Comparison of ENCODE assay signal across 10 cellular contexts in the genomic region with DNA sequence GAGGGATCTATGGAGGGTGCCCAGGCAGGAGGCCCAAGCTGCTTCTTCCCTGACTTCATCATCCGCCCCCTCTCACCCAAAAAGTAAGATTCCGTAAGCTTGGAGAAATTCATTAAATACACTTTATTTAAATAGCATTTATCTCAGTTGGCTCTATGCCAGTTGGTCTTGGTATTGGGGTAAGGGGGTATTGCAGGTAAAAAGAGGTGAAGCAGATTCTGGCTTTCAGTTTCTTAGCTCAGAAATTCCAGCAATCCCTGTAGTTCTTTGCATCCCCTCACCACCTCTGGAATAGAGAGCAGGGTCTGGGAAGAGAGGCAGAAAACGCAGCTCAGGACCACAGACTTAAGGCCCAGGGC. TPM values are rescaled to one million over a fixed set of nuclear protein-coding genes. Genes with fewer than 3 reads are reported as not detected.
DNase-seq lines count a peak whose midpoint lies in the region; ATAC-seq and TF ChIP-seq lines count a peak whose summit lies in the region.
"Had no signal": no experiment of that assay in that cellular context is flagged by ENCODE, and none has a peak within 500 bp of the region (broad histone marks: within the 10 kb centered on the region; RNA-seq: fewer than 3 reads in every experiment).

No MANE protein-coding gene starts in this region.

- no peak for ATAC-seq in SK-N-SH treated with all-trans-retinoic acid at 6 μM for 48 hours

- H3K27me3 ChIP-seq in SK-N-SH (ENCODE audit: insufficient read depth) (no peaks in the 10 kb centered on the region), smooth muscle cell (ENCODE audit: low read depth) (no peaks in the 10 kb centered on the region)

- no peak for TF ChIP-seq CTCF in SK-N-SH (IDR thresholded peaks at IDR 0.05)
- TF ChIP-seq CTCF in smooth muscle cell (IDR thresholded peaks at IDR 0.05; ENCODE audit: borderline replicate concordance, insufficient read depth, poor library complexity, severe bottlenecking) = no peak
- no peak for TF ChIP-seq CTCF in osteocyte (IDR thresholded peaks at IDR 0.05)

- H3K36me3 Mint-ChIP-seq in osteocyte (ENCODE audit: unreplicated experiment) = peaks cover 6% of the 10 kb centered on the region
- H3K36me3 Mint-ChIP-seq: activated naive CD8-positive, alpha-beta T cell had no signal

- H3F3A ChIP-seq in SK-N-SH (replicated peaks; ENCODE audit: insufficient read depth) (peaks cover 19% of the 10 kb centered on the region), smooth muscle cell (ENCODE audit: low read depth) (peaks cover 3% of the 10 kb centered on the region)

- H2AFZ ChIP-seq in SK-N-SH (ENCODE audit: low read depth) (no peak overlapping the region), smooth muscle cell (ENCODE audit: low read depth) (peak overlapping the region; percentile 60)

- peaks cover 11% of the 10 kb centered on the region for H3K4me1 Mint-ChIP-seq in osteocyte (ENCODE audit: unreplicated experiment)

- H3K79me2 ChIP-seq in SK-N-SH (ENCODE audit: insufficient read depth) = no peaks in the 10 kb centered on the region
- no peaks in the 10 kb centered on the region for H3K79me2 ChIP-seq in smooth muscle cell (ENCODE audit: low read depth)

- no peak overlapping the region for H3K27ac Mint-ChIP-seq in osteocyte (ENCODE audit: unreplicated experiment)
- H3K27ac Mint-ChIP-seq: nephron had no signal

- no peak for TF ChIP-seq EP300 in SK-N-SH (IDR thresholded peaks at IDR 0.05; ENCODE audit: borderline replicate concordance in 1 of 2, low read depth in 1 of 2, low read length in 1 of 2)

- no peak overlapping the region for H3K4me3 ChIP-seq in SK-N-SH (ENCODE audit: low read depth in 2 of 2, low read length in 1 of 2)
- no peak overlapping the region for H3K4me3 ChIP-seq in smooth muscle cell

- H3K36me3 ChIP-seq in SK-N-SH (replicated peaks in 1 of 2; ENCODE audit: control insufficient read depth in 1 of 2, insufficient read depth in 2 of 2, low read length in 1 of 2) (peaks cover 15 to 46% of the 10 kb centered on the region in 2 experiments), smooth muscle cell (ENCODE audit: low read depth) (no peaks in the 10 kb centered on the region)

- H3K27me3 Mint-ChIP-seq in osteocyte (ENCODE audit: unreplicated experiment) = no peaks in the 10 kb centered on the region
- H3K27me3 Mint-ChIP-seq: activated naive CD8-positive, alpha-beta T cell had no signal

- H3K9ac ChIP-seq in SK-N-SH = no peak overlapping the region
- H3K9ac ChIP-seq in smooth muscle cell (ENCODE audit: low read depth) = no peak overlapping the region

- no peaks in the 10 kb centered on the region for H3K9me2 ChIP-seq in SK-N-SH

- H4K20me1 ChIP-seq in SK-N-SH (ENCODE audit: insufficient read depth) = no peaks in the 10 kb centered on the region
- no peaks in the 10 kb centered on the region for H4K20me1 ChIP-seq in smooth muscle cell (ENCODE audit: low read depth)

- peak overlapping the region in 1 of 2 experiments; percentile 77; a peak in 2 of 4 replicates for H3K27ac ChIP-seq in SK-N-SH (ENCODE audit: low read depth in 2 of 2, low read length in 1 of 2)
- no peak overlapping the region for H3K27ac ChIP-seq in smooth muscle cell (ENCODE audit: low read depth)

- CTCF ChIA-PET in SK-N-SH (lab: Yijun Ruan, JAX) = interaction anchor here (1.1 to 1.6 kb wide), 4 partner anchors 16 to 36 kb away, joined by 3 to 5 read pairs (median 4); no protein-coding TSS in a partner anchor

- no peaks in the 10 kb centered on the region for H3K9me3 Mint-ChIP-seq in osteocyte (ENCODE audit: unreplicated experiment)
- H3K9me3 Mint-ChIP-seq: nephron had no signal

- H3K4me3 Mint-ChIP-seq in osteocyte (ENCODE audit: unreplicated experiment) = no peak overlapping the region

- H3K9me3 ChIP-seq in SK-N-SH = no peaks in the 10 kb centered on the region
- H3K9me3 ChIP-seq in smooth muscle cell (replicated peaks; ENCODE audit: low read depth) = no peaks in the 10 kb centered on the region

- no peak for TF ChIP-seq RAD21 in SK-N-SH (IDR thresholded peaks at IDR 0.05; ENCODE audit: low read length)

- H3K4me1 ChIP-seq in SK-N-SH (ENCODE audit: control insufficient read depth in 1 of 2, insufficient read depth in 2 of 2, low read depth in 1 of 2, low read length in 1 of 2) (peaks cover 0 to 31% of the 10 kb centered on the region in 2 experiments; a peak in 2 of 4 replicates), smooth muscle cell (ENCODE audit: low read depth) (peaks cover 5% of the 10 kb centered on the region)

- DNase-seq in SK-N-SH (no peak), NCI-H69 (lab: John Stamatoyannopoulos, UW) (peak; percentile 46), cerebellar cortex (ENCODE audit: low spot score) (peak; percentile 48), smooth muscle cell (lab: John Stamatoyannopoulos, UW; ENCODE audit: unreplicated experiment) (no peak), NCI-H187 (lab: John Stamatoyannopoulos, UW) (no peak), osteocyte (ENCODE audit: extremely low spot score, unreplicated experiment) (no peak)
- no peak for DNase-seq in activated effector memory CD4-positive, alpha-beta T cell treated with Interleukin-2 at 50 U/mL for 16 hours

- POLR2A ChIA-PET in SK-N-SH (lab: Yijun Ruan, JAX) = interaction anchor here (1.1 kb wide), 1 partner anchor 13 kb away, joined by 3 read pairs; no protein-coding TSS in a partner anchor

- H3K4me2 ChIP-seq in SK-N-SH (no peak overlapping the region), smooth muscle cell (no peak overlapping the region)

- WGBS in SK-N-SH (ENCODE audit: low lambda C conversion rate) = 100% methylated on average over 3 of the region's 3 CpGs
- WGBS in smooth muscle cell (ENCODE audit: low lambda C conversion rate) = 99% methylated on average over 3 of the region's 3 CpGs

TF ChIP-seq in SK-N-SH, 30 proteins besides CTCF, POLR2A, EP300 and RAD21:
- TF ChIP-seq JUND (IDR thresholded peaks at IDR 0.05) (no peak), NFIC (IDR thresholded peaks at IDR 0.05; ENCODE audit: borderline replicate concordance) (0 out of 2 replicates have a peak, but pooled peaks have one; percentile 6)

TF ChIP-seq in SK-N-SH treated with all-trans-retinoic acid at 6 μM for 48 hours, 23 proteins besides CTCF, POLR2A, EP300 and RAD21 (continues in another document):
- TF ChIP-seq TOX (CRISPR knock-in tag; IDR thresholded peaks at IDR 0.05; ENCODE audit: borderline replicate concordance) (no peak), RARB (CRISPR knock-in tag; IDR thresholded peaks at IDR 0.05) (no peak), OSR1 (CRISPR knock-in tag; IDR thresholded peaks at IDR 0.05) (no peak), CSDC2 (CRISPR knock-in tag; IDR thresholded peaks at IDR 0.05) (no peak)
- TF ChIP-seq, protein P1, sequence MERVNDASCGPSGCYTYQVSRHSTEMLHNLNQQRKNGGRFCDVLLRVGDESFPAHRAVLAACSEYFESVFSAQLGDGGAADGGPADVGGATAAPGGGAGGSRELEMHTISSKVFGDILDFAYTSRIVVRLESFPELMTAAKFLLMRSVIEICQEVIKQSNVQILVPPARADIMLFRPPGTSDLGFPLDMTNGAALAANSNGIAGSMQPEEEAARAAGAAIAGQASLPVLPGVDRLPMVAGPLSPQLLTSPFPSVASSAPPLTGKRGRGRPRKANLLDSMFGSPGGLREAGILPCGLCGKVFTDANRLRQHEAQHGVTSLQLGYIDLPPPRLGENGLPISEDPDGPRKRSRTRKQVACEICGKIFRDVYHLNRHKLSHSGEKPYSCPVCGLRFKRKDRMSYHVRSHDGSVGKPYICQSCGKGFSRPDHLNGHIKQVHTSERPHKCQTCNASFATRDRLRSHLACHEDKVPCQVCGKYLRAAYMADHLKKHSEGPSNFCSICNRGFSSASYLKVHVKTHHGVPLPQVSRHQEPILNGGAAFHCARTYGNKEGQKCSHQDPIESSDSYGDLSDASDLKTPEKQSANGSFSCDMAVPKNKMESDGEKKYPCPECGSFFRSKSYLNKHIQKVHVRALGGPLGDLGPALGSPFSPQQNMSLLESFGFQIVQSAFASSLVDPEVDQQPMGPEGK (CRISPR knock-in tag; IDR thresholded peaks at IDR 0.05; ENCODE audit: borderline replicate concordance) = no peak

RNA-seq across cellular contexts. Expression of gene ALDOC, which starts 0.8 kb away (rescaled TPM):
- polyA plus RNA-seq in SK-N-SH (2012; rRNA removed) = 10.1 and 10.3 TPM in 2 replicates
- polyA plus RNA-seq in SK-N-SH (2012; cell fraction: cytosol; rRNA removed) = 5.8 and 9.9 TPM in 2 replicates
- 7.8 and 9.9 TPM in 2 replicates for polyA plus RNA-seq in SK-N-SH (2012; cell fraction: nucleus; rRNA removed)
- 72.6 and 106 TPM in 2 replicates for total RNA-seq in smooth muscle cell
- polyA plus RNA-seq in smooth muscle cell = 61.7 and 71.5 TPM in 2 replicates
- 2.7 and 3.2 TPM in 2 replicates for total RNA-seq in osteocyte

RNA-seq across cellular contexts. Expression of gene PIGS, which starts 6.1 kb away (rescaled TPM):
- polyA plus RNA-seq in SK-N-SH (2012; rRNA removed) (54.9 and 78.5 TPM in 2 replicates), smooth muscle cell (69.2 and 75.4 TPM in 2 replicates)
- polyA plus RNA-seq in SK-N-SH (2012; cell fraction: cytosol; rRNA removed) = 46.0 and 65.3 TPM in 2 replicates
- 60.3 and 73.0 TPM in 2 replicates for polyA plus RNA-seq in SK-N-SH (2012; cell fraction: nucleus; rRNA removed)
- total RNA-seq in smooth muscle cell (27.4 and 61.3 TPM in 2 replicates), osteocyte (80.0 and 84.3 TPM in 2 replicates)

RNA-seq across cellular contexts. Expression of gene SPAG5, which starts 21.4 kb away (rescaled TPM):
- polyA plus RNA-seq in SK-N-SH (2012; rRNA removed) = 36.5 and 42.3 TPM in 2 replicates
- polyA plus RNA-seq in SK-N-SH (2012; cell fraction: cytosol; rRNA removed) = 28.0 and 31.0 TPM in 2 replicates
- polyA plus RNA-seq in SK-N-SH (2012; cell fraction: nucleus; rRNA removed) = 100 and 104 TPM in 2 replicates
- total RNA-seq in smooth muscle cell = 13.9 and 21.3 TPM in 2 replicates
- 19.8 and 23.7 TPM in 2 replicates for polyA plus RNA-seq in smooth muscle cell
- 15.2 and 15.6 TPM in 2 replicates for total RNA-seq in osteocyte

RNA-seq across cellular contexts. Expression of gene UNC119, which starts 25.0 kb away (rescaled TPM):
- polyA plus RNA-seq in SK-N-SH (2012; rRNA removed) = 89.9 and 106 TPM in 2 replicates
- polyA plus RNA-seq in SK-N-SH (2012; cell fraction: cytosol; rRNA removed) = 49.1 and 66.9 TPM in 2 replicates
- 187 and 203 TPM in 2 replicates for polyA plus RNA-seq in SK-N-SH (2012; cell fraction: nucleus; rRNA removed)
- 46.9 and 48.3 TPM in 2 replicates for total RNA-seq in smooth muscle cell
- 35.9 and 40.2 TPM in 2 replicates for polyA plus RNA-seq in smooth muscle cell
- 26.0 and 34.9 TPM in 2 replicates for total RNA-seq in osteocyte

RNA-seq across cellular contexts. Expression of gene RSKR, which starts 36.5 kb away (rescaled TPM):
- polyA plus RNA-seq in SK-N-SH (2012; rRNA removed) (7.9 and 13.1 TPM in 2 replicates), smooth muscle cell (2.0 and 2.3 TPM in 2 replicates)
- polyA plus RNA-seq in SK-N-SH (2012; cell fraction: cytosol; rRNA removed) = 1.7 and 2.5 TPM in 2 replicates
- 62.1 and 74.4 TPM in 2 replicates for polyA plus RNA-seq in SK-N-SH (2012; cell fraction: nucleus; rRNA removed)
- total RNA-seq in smooth muscle cell (2.2 and 3.8 TPM in 2 replicates), osteocyte (7.9 and 10.3 TPM in 2 replicates)

Comparison
In these comparisons a context has a peak if more than half of its experiments do, and no peak if none do; other contexts are left out.
1. DNase-seq: peak in NCI-H69 (single experiment) and cerebellar cortex (single experiment); none in SK-N-SH (single experiment), smooth muscle cell (single experiment), activated effector memory CD4-positive, alpha-beta T cell treated with Interleukin-2 at 50 U/mL for 16 hours (single experiment), NCI-H187 (0 of 2) and osteocyte (single experiment).
2. RNA of gene ALDOC, which starts 0.8 kb away (total RNA-seq): 72.6 to 106 TPM in smooth muscle cell; 2.7 to 3.2 TPM in osteocyte; every median in the first group is over 10 times any median in the second.